ENCODE assay signal across 8 cellular contexts in the genomic region with DNA sequence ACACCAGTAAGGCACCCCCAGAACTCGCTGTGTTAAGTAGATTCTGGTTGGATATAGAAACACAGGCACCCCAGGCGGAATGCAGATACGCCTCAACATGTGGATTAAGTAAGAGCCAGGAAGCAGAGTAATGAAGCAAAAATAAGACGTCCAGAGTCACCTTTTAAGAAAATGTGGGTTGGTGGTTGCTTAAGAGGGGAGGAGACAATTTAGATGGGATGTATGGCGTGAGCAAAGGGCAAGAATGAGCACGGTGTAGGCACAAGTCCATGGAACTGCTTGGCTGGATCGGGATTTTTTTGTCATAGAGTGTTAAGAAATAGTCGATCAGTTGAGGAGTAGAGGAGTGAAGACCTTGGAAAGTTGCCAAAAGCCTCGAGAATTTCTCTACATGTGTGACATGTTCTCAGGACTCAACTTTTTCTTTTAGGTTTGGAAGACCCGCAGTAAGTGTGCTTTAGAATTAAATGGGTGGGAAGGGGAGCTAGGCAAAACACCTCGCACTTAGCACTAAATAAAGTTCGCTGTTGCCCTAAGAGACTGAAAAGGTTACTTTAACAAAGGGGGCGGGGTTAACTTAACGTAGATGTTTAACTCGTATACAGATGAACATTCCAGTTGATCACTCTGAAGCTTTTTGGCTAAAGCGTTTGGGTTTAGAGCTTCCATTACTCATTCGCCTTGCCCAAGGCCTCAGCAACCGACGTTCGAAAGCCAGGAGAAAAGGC. TPM values are rescaled to one million over a fixed set of nuclear protein-coding genes. Genes with fewer than 3 reads are reported as not detected.
DNase-seq lines count a peak whose midpoint lies in the region; ATAC-seq, FAIRE-seq and TF ChIP-seq lines count a peak whose summit lies in the region.

No MANE protein-coding gene starts in this region.

- peak overlapping the region; percentile 66 to 80 for H3K4me3 ChIP-seq in CD4-positive, alpha-beta memory T cell (ENCODE audit: low read length in 2 of 2)
- H3K4me3 ChIP-seq in KMS-11 (IDR thresholded peaks at IDR 0.05; ENCODE audit: insufficient read depth, low read depth, low read length) (no peak overlapping the region), GM12878 (peak overlapping the region; percentile 98), mesodermal cell (ENCODE audit: extremely low read depth, insufficient read depth, low read length, poor library complexity, severe bottlenecking) (peak overlapping the region; percentile 77), vagina (peak overlapping the region; percentile 92 to 97)

- peak overlapping the region; percentile 48; the same call in 1 of the 2 replicates for H3K4me2 ChIP-seq in KMS-11
- peak overlapping the region; percentile 39 for H3K4me2 ChIP-seq in GM12878 (ENCODE audit: control insufficient read depth, insufficient read depth)

- peaks cover 15 to 42% (median 19%) of the 10 kb centered on the region in 4 donors for H3K4me1 Mint-ChIP-seq in CD4-positive, alpha-beta memory T cell

- H3K4me3 Mint-ChIP-seq in CD4-positive, alpha-beta memory T cell, result peak overlapping the region; percentile 96 to 99 (median 98)

- H3K9me3 ChIP-seq in CD4-positive, alpha-beta memory T cell (ENCODE audit: control insufficient read depth in 1 of 2, low read length in 2 of 2), result no peaks in the 10 kb centered on the region
- H3K9me3 ChIP-seq in GM12878 (replicated peaks; ENCODE audit: control insufficient read depth, insufficient read depth, low read length) (no peaks in the 10 kb centered on the region), mesodermal cell (ENCODE audit: control insufficient read depth, low read length) (no peaks in the 10 kb centered on the region), vagina (no peaks in the 10 kb centered on the region)

- H2AFZ ChIP-seq in KMS-11 (ENCODE audit: low read depth) (peak overlapping the region; percentile 90), GM12878 (ENCODE audit: control insufficient read depth, low read depth, low read length) (peak overlapping the region; percentile 94)

- no peaks in the 10 kb centered on the region for H3K27me3 ChIP-seq in CD4-positive, alpha-beta memory T cell (ENCODE audit: insufficient read depth, low read length)
- no peaks in the 10 kb centered on the region for H3K27me3 ChIP-seq in KMS-11 (ENCODE audit: insufficient read depth, low read depth)
- H3K27me3 ChIP-seq in GM12878 (replicated peaks in 1 of 2; ENCODE audit: control insufficient read depth in 2 of 2, insufficient read depth in 2 of 2, low read length in 1 of 2), result no peaks in the 10 kb centered on the region
- no peaks in the 10 kb centered on the region for H3K27me3 ChIP-seq in vagina

- TF ChIP-seq POLR2A in GM12878 (IDR thresholded peaks at IDR 0.05; ENCODE audit: low read depth, low read length), result no peak
- no peak for TF ChIP-seq POLR2A in vagina (IDR thresholded peaks at IDR 0.05)

- RAD21 ChIA-PET in GM12878 (lab: Charles Lee; ENCODE audit: unreplicated experiment), result interaction anchor here (0.7 to 5.6 kb wide), 19 partner anchors 7 to 738 kb away, joined by 3 to 264 read pairs (median 5); a partner anchor contains a TSS

- peaks cover 0 to 2% of the 10 kb centered on the region in 2 donors for H3K27me3 Mint-ChIP-seq in CD4-positive, alpha-beta memory T cell

- TF ChIP-seq CTCF in KMS-11 (conservative IDR thresholded peaks at IDR 0.05; ENCODE audit: low read depth, low read length), result no peak
- no peak for TF ChIP-seq CTCF in GM12878 (IDR thresholded peaks at IDR 0.05 in 2 of 3, conservative IDR thresholded peaks at IDR 0.05 in 1 of 3; ENCODE audit: control insufficient read depth in 2 of 3, extremely low read depth in 1 of 3, insufficient read depth in 1 of 3, low read depth in 3 of 3, low read length in 3 of 3)
- TF ChIP-seq CTCF in vagina (IDR thresholded peaks at IDR 0.05), result no peak

- peak overlapping the region; percentile 98; the same call in 1 of the 2 replicates for H3K9ac ChIP-seq in KMS-11
- peak overlapping the region; percentile 47 for H3K9ac ChIP-seq in GM12878 (ENCODE audit: control insufficient read depth, insufficient read depth, low read length)

- H4K20me1 ChIP-seq in KMS-11 (ENCODE audit: insufficient read depth) (no peaks in the 10 kb centered on the region), GM12878 (ENCODE audit: control insufficient read depth, insufficient read depth) (no peaks in the 10 kb centered on the region)

- H3K27ac ChIP-seq in CD4-positive, alpha-beta memory T cell (ENCODE audit: low read depth, low read length), result peak overlapping the region; percentile 99
- peak overlapping the region; percentile 88 for H3K27ac ChIP-seq in KMS-11
- H3K27ac ChIP-seq in GM12878 (ENCODE audit: control insufficient read depth, insufficient read depth), result peak overlapping the region; percentile 96
- H3K27ac ChIP-seq in mesodermal cell (ENCODE audit: low read depth, low read length, severe bottlenecking), result peak overlapping the region; percentile 7
- H3K27ac ChIP-seq in vagina, result peak overlapping the region; percentile 61

- 39% methylated on average over 20 of the region's 20 CpGs for WGBS in GM12878 (ENCODE audit: insufficient coverage, insufficient replicate concordance, low lambda C conversion rate, missing lambda C conversion rate)
- 56 to 58% methylated on average over 17 to 20 of the region's 20 CpGs for WGBS in mesodermal cell (ENCODE audit: insufficient coverage in 2 of 2), 2 experiments

- intact Hi-C loops in CD4-positive, alpha-beta memory T cell (cut with micrococcal nuclease), result loop anchor here (5.0 kb wide), 2 partner anchors 516 to 1796 kb away; a partner anchor contains a TSS
- intact Hi-C loops in GM12878 (cut with micrococcal nuclease; ENCODE audit: unreplicated experiment) (loop anchor here (10.0 kb wide), 2 partner anchors 509 to 589 kb away; no protein-coding TSS in a partner anchor), vagina (cut with DNase I) (no loop called here)

- peak overlapping the region; percentile 97 to 100 (median 99) for H3K27ac Mint-ChIP-seq in CD4-positive, alpha-beta memory T cell

- H3K79me2 ChIP-seq in KMS-11 (ENCODE audit: insufficient read depth, low read depth) (peaks cover 38% of the 10 kb centered on the region), GM12878 (ENCODE audit: control insufficient read depth, insufficient read depth, low read length) (peaks cover 38% of the 10 kb centered on the region)

- in situ Hi-C loops in GM12878 (cut with MboI), result loop anchor here (5.0 to 10.0 kb wide), 2 partner anchors 94 to 161 kb away; no protein-coding TSS in a partner anchor

- H3K4me1 ChIP-seq in CD4-positive, alpha-beta memory T cell (ENCODE audit: insufficient read depth, low read length), result peaks cover 28% of the 10 kb centered on the region
- peaks cover 30% of the 10 kb centered on the region for H3K4me1 ChIP-seq in KMS-11 (ENCODE audit: low read depth, poor library complexity, severe bottlenecking)
- no peaks in the 10 kb centered on the region for H3K4me1 ChIP-seq in GM12878 (ENCODE audit: control insufficient read depth, insufficient read depth, low read length)
- H3K4me1 ChIP-seq in mesodermal cell (ENCODE audit: control insufficient read depth, insufficient read depth, low read length, poor library complexity, severe bottlenecking), result peaks cover 3% of the 10 kb centered on the region
- H3K4me1 ChIP-seq in vagina, result peaks cover 25% of the 10 kb centered on the region

- FAIRE-seq in GM12878 (lab: Jason Lieb, UNC), result no peak

- SMC1A ChIA-PET in GM12878 (lab: Charles Lee; ENCODE audit: uncharacterized antibody, unreplicated experiment), result interaction anchor here (0.7 to 5.5 kb wide), 22 partner anchors 8 to 261 kb away, joined by 3 to 149 read pairs (median 4); no protein-coding TSS in a partner anchor

- POLR2A ChIA-PET in CD4-positive, alpha-beta memory T cell (lab: Charles Lee; ENCODE audit: partially characterized antibody), result interaction anchor here (0.6 to 6.6 kb wide), 35 partner anchors 8 to 981 kb away, joined by 3 to 319 read pairs (median 5); a partner anchor contains a TSS
- POLR2A ChIA-PET in GM12878 (lab: Charles Lee), result interaction anchor here (0.7 to 2.6 kb wide), 9 partner anchors 9 to 122 kb away, joined by 3 to 27 read pairs (median 4); no protein-coding TSS in a partner anchor

- TF ChIP-seq RAD21 in GM12878 (IDR thresholded peaks at IDR 0.05; ENCODE audit: insufficient read depth, low read depth, low read length), result no peak

- BruUV-seq in GM12878 (replicated peaks; lab: Mats Ljungman, UMichigan), result TSS peak; percentile 87

- peak; percentile 33 for ATAC-seq in GM12878
- ATAC-seq in GM18502 (IDR thresholded peaks at IDR 0.05; ENCODE audit: poor library complexity, unreplicated experiment), result no peak

- CTCF ChIA-PET in CD4-positive, alpha-beta memory T cell (lab: Charles Lee; ENCODE audit: partially characterized antibody), result interaction anchor here (0.7 to 5.5 kb wide), 13 partner anchors 9 to 508 kb away, joined by 3 to 126 read pairs (median 4); a partner anchor contains a TSS
- CTCF ChIA-PET in GM12878 (lab: Yijun Ruan, JAX), result interaction anchor here (0.5 to 5.2 kb wide), 17 partner anchors 11 to 413 kb away, joined by 3 to 95 read pairs (median 5); a partner anchor contains a TSS

- peaks cover 0 to 6% (median 0%) of the 10 kb centered on the region in 8 donors for H3K9me3 Mint-ChIP-seq in CD4-positive, alpha-beta memory T cell

- TF ChIP-seq EP300 in GM12878 (IDR thresholded peaks at IDR 0.05; ENCODE audit: borderline replicate concordance in 1 of 2, control insufficient read depth in 1 of 2, low read depth in 2 of 2, low read length in 2 of 2), result no peak

- H3K36me3 ChIP-seq in CD4-positive, alpha-beta memory T cell (ENCODE audit: insufficient read depth, low read length), result no peaks in the 10 kb centered on the region
- H3K36me3 ChIP-seq in KMS-11 (ENCODE audit: insufficient read depth) (no peaks in the 10 kb centered on the region), GM12878 (ENCODE audit: control insufficient read depth in 2 of 2, insufficient read depth in 2 of 2, low read length in 1 of 2) (no peaks in the 10 kb centered on the region), mesodermal cell (ENCODE audit: control insufficient read depth, insufficient read depth, low read length) (no peaks in the 10 kb centered on the region), vagina (no peaks in the 10 kb centered on the region)

- H3K36me3 Mint-ChIP-seq in CD4-positive, alpha-beta memory T cell, result peaks cover 16 to 22% of the 10 kb centered on the region in 2 donors

- no peak for DNase-seq in CD4-positive, alpha-beta memory T cell
- DNase-seq in GM12878 (ENCODE audit: low read depth, low spot score) (no peak), vagina (ENCODE audit: extremely low spot score in 2 of 2) (no peak), NCI-H446 treated with DMSO at 0.1 percent for 48 hours (lab: John Stamatoyannopoulos, UW) (no peak), COLO829 (ENCODE audit: low spot score) (no peak)

RNA-seq across cellular contexts. Expression of a gene that starts 0.7 kb away (rescaled TPM):
- total RNA-seq in CD4-positive, alpha-beta memory T cell, result 100 to 1,000 TPM; 101 to 102 TPM
- 1 to 10 TPM; 5.9 to 8.1 TPM for polyA plus RNA-seq in CD4-positive, alpha-beta memory T cell
- total RNA-seq in GM12878 (2013; cell fraction: nucleolus; rRNA removed), result 94.5 and 106 TPM in 2 replicates
- total RNA-seq in GM12878 (2014; rRNA removed) (10.1 and 11.4 TPM in 2 replicates), GM12878 (2014; rRNA removed; fragmentation: Illumina TruSeq; extraction: Trizol) (14.0 and 14.1 TPM in 2 replicates), GM12878 (2021) (13.3 and 14.2 TPM in 2 replicates), vagina (10.6 TPM)
- polyA plus RNA-seq in GM12878 (2011; ENCODE audit: low read depth), result 1.7 TPM
- polyA plus RNA-seq in GM12878 (2011; rRNA removed) (23.6 and 32.9 TPM in 2 replicates), GM12878 (2014; fragmentation: Illumina TruSeq; extraction: Trizol) (7.8 and 8.4 TPM in 2 replicates), GM12878 (2014; fragmentation: Nextera tagmentation; extraction: Ambion mirVana) (1 to 10 TPM; 2.0 to 4.9 TPM), GM12878 (2014; rRNA removed) (3.6 and 5.6 TPM in 2 replicates), GM12878 (2016; fragmentation: Nextera tagmentation; extraction: Ambion mirVana) (1 to 10 TPM; 7.0 to 7.5 TPM)
- polyA plus RNA-seq in GM12878 (2011; cell fraction: cytosol; rRNA removed), result 8.8 and 9.4 TPM in 2 replicates
- 31.1 and 37.4 TPM in 2 replicates for polyA plus RNA-seq in GM12878 (2011; cell fraction: nucleus; rRNA removed)
- polyA plus RNA-seq in GM12878 (2012), result 2.7 and 4.5 TPM in 2 replicates
- polyA minus RNA-seq in GM12878 (2011; rRNA and poly(A)+ RNA removed), result 42.9 and 73.1 TPM in 2 replicates
- polyA minus RNA-seq in GM12878 (2011; cell fraction: cytosol; rRNA and poly(A)+ RNA removed), result 17.7 and 18.4 TPM in 2 replicates
- polyA minus RNA-seq in GM12878 (2011; cell fraction: nucleus; rRNA and poly(A)+ RNA removed), result 42.1 and 54.2 TPM in 2 replicates
- 53.7 TPM for polyA plus RNA-seq in mesodermal cell (2013, experiment 1 of 2)
- 54.0 TPM for polyA plus RNA-seq in mesodermal cell (2013, experiment 2 of 2)

Comparison
In these comparisons a context has a peak if more than half of its experiments do, and no peak if none do; other contexts are left out.
1. H3K27ac ChIP-seq: peak in every context shown above with its lines; median percentile 99 in CD4-positive, alpha-beta memory T cell; 96 in GM12878; 88 in KMS-11; 61 in vagina; 7 in mesodermal cell.